ENCODE assay signal across 1 cellular context in the genomic region with DNA sequence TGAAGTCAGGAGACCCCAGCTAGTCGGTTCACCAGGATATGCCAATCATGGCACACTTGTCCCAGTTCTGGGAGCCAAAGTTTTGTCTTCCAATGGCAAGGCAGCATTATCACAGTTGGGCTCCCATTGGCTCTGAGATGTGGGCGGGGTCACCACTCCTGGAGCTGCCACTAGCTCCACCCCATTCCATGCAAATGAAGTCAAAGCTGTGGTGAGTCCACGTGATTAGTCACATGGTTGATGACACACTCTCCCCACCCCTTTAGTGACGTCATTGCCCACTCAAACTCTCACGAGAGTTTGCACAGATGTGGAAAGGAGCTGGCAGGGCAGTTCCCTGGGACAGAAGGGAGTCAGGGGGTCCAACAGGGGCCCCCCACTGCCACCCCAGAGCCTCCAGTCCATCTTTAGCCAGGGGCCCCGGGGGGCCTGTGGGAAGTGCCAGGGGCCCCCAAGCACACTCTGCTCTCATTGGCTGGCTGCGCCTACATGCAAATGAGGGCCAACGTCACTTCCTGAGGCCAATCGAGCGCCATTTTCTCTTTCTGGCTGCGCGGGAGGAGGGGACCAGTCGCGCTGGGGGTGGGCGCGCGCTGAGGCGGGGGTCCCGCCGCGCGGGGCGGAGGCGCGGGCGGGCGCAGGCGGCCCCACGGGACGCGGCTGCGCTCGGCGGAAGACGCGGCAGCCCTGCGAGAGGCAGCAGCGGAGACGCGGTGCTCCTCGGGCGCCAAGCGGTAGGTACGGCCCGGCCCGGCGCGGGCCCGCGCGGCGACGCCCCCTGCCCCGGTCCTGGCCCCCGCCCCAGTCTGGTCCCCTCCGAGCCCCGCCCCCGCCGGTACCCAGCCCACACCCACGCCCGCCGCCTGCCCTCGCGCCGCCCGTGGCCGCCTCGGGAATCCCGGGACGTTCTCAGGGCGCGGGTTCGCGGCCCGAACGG.
TF ChIP-seq lines count a peak whose summit lies in the region.

A gene with protein sequence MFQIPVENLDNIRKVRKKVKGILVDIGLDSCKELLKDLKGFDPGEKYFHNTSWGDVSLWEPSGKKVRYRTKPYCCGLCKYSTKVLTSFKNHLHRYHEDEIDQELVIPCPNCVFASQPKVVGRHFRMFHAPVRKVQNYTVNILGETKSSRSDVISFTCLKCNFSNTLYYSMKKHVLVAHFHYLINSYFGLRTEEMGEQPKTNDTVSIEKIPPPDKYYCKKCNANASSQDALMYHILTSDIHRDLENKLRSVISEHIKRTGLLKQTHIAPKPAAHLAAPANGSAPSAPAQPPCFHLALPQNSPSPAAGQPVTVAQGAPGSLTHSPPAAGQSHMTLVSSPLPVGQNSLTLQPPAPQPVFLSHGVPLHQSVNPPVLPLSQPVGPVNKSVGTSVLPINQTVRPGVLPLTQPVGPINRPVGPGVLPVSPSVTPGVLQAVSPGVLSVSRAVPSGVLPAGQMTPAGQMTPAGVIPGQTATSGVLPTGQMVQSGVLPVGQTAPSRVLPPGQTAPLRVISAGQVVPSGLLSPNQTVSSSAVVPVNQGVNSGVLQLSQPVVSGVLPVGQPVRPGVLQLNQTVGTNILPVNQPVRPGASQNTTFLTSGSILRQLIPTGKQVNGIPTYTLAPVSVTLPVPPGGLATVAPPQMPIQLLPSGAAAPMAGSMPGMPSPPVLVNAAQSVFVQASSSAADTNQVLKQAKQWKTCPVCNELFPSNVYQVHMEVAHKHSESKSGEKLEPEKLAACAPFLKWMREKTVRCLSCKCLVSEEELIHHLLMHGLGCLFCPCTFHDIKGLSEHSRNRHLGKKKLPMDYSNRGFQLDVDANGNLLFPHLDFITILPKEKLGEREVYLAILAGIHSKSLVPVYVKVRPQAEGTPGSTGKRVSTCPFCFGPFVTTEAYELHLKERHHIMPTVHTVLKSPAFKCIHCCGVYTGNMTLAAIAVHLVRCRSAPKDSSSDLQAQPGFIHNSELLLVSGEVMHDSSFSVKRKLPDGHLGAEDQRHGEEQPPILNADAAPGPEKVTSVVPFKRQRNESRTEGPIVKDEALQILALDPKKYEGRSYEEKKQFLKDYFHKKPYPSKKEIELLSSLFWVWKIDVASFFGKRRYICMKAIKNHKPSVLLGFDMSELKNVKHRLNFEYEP (plus strand): TSS at position 524 of the 937 bp plus-strand sequence. CDS start 8,281 bp downstream, outside the sequence.

TF ChIP-seq in neural cell, 6 proteins besides CTCF, POLR2A, EP300 and RAD21 (continued from another document):
- TF ChIP-seq SMC3 (conservative IDR thresholded peaks at IDR 0.05; ENCODE audit: poor library complexity), result peak; percentile 10
